In the genomic region with DNA sequence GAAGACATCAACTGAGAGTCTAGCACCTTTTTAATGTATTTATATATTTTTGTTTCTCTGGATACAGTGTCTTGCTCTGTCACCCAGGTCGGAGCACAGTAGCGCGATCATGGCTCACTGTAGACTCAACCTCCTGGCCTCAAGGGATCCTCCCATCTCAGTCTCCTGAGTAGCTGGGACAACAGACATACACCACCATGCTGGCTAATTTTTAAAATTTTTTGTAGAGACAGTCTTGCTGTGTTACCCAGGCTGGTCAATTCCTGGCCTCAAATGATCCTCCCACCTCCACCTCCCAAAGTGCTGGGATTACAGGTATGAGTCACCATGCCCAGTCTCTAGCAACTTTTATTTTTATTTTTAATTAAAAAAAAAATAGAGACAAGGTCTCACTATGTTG, we compare ENCODE assay signal across 23 cellular contexts. TPM values are rescaled to one million over a fixed set of nuclear protein-coding genes. Genes with fewer than 3 reads are reported as not detected.
DNase-seq lines count a peak whose midpoint lies in the region; ATAC-seq and FAIRE-seq lines count a peak whose summit lies in the region.
"Had no signal": no experiment of that assay in that cellular context is flagged by ENCODE, and none has a peak within 500 bp of the region (broad histone marks: within the 10 kb centered on the region; RNA-seq: fewer than 3 reads in every experiment).

No MANE protein-coding gene starts in this region.

- no peak for FAIRE-seq in RCC 7860 (lab: Jason Lieb, UNC)
- FAIRE-seq: A549, GM12878, GM12892, GM18507, GM19239 had no signal

- no peak for ATAC-seq in GM18511 (IDR thresholded peaks at IDR 0.05; ENCODE audit: unreplicated experiment)
- ATAC-seq: A549; CD8-positive, alpha-beta T cell; GM12878 had no signal

- peak; percentile 48 for DNase-seq in M059J (ENCODE audit: low read depth)
- peak; percentile 17 for DNase-seq in RCC 7860 (ENCODE audit: low spot score)
- peak; percentile 4 for DNase-seq in kidney tubule cell (ENCODE audit: low spot score)
- DNase-seq in D341Med (ENCODE audit: low spot score): no peak
- no peak for DNase-seq in GM19240 (ENCODE audit: insufficient read length, low spot score)
- DNase-seq: AML-193; Caco-2; Calu3; CD4-positive, alpha-beta T cell; CD8-positive, alpha-beta T cell; DMS 273 treated with DMSO at 0.1 percent for 48 hours; DMS153; DMS53; DMS79; DND-41; EL; GDM1 had no signal

RNA-seq across cellular contexts. Expression of gene ANLN, which starts 51.4 kb away (rescaled TPM):
- total RNA-seq in M059J (2014; rRNA removed; shearing (Covaris generic)): 259 and 285 TPM in 2 replicates

Comparison
In these comparisons a context has a peak if more than half of its experiments do, and no peak if none do; other contexts are left out.
1. DNase-seq: peak in M059J (single experiment), RCC 7860 (single experiment) and kidney tubule cell (single experiment); none in D341Med (single experiment) and GM19240 (single experiment).